28 cellular contexts compared by ENCODE assay signal in the genomic region with DNA sequence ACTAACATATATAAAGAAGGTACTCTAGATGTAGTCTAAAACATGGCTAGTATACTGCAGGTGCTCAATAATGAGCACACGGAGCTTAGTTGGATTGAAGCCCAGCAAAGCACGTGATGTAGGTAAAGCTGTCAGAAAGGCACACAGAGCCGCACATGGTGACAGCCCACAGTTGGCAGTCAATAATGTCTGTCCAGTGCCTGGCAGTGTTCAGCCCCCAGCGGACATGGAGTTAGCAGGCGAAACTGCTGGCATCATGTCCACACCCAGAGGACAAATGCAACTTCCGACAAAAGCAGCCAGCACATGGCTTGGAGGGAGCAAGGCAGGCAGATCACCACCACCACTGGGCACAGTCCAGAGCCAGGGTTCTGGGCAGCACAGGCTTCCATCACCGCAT.
"Had no signal": no experiment of that assay in that cellular context is flagged by ENCODE, and none has a peak within 500 bp of the region (broad histone marks: within the 10 kb centered on the region; RNA-seq: fewer than 3 reads in every experiment).

No MANE protein-coding gene starts in this region.

- H3K36me3 ChIP-seq: colonic mucosa, esophagus muscularis mucosa, esophagus squamous epithelium, gastrocnemius medialis, gastroesophageal sphincter, heart left ventricle, heart right ventricle had no signal

- H3K27me3 ChIP-seq: colonic mucosa, esophagus muscularis mucosa had no signal

- ATAC-seq: effector memory CD8-positive, alpha-beta T cell; esophagus mucosa; foreskin keratinocyte; gastrocnemius medialis; gastroesophageal sphincter; heart left ventricle; heart right ventricle had no signal

- H3K4me3 ChIP-seq: colonic mucosa, coronary artery, dorsolateral prefrontal cortex, esophagus muscularis mucosa, esophagus squamous epithelium, gastrocnemius medialis, gastroesophageal sphincter, heart left ventricle, heart right ventricle had no signal

- FAIRE-seq: colon, endometrium, endothelial cell of umbilical vein, frontal cortex had no signal

- DNase-seq: colonic mucosa; cortex of kidney; dermis blood vessel endothelial cell; dorsolateral prefrontal cortex; effector CD4-positive, alpha-beta T cell; effector CD8-positive, alpha-beta T cell; effector memory CD4-positive, alpha-beta T cell; effector memory CD8-positive, alpha-beta T cell; endodermal cell; erythroblast; esophagus squamous epithelium; foreskin fibroblast; foreskin keratinocyte; foreskin melanocyte; gastrocnemius medialis; glutamatergic neuron; head of caudate nucleus; heart left ventricle; heart right ventricle had no signal

- H3K4me1 ChIP-seq: colonic mucosa, esophagus muscularis mucosa, esophagus squamous epithelium, foreskin keratinocyte, gastrocnemius medialis, gastroesophageal sphincter, heart left ventricle, heart right ventricle had no signal

- H3K27ac ChIP-seq: colonic mucosa, coronary artery, dorsolateral prefrontal cortex, epithelial cell of prostate, esophagus muscularis mucosa, esophagus squamous epithelium, foreskin keratinocyte, gastrocnemius medialis, gastroesophageal sphincter, heart left ventricle, heart right ventricle had no signal

- H3K9me3 ChIP-seq: colonic mucosa, esophagus muscularis mucosa, esophagus squamous epithelium, gastrocnemius medialis, gastroesophageal sphincter, heart left ventricle, heart right ventricle had no signal
